ENCODE assay signal across 9 cellular contexts in the genomic region with DNA sequence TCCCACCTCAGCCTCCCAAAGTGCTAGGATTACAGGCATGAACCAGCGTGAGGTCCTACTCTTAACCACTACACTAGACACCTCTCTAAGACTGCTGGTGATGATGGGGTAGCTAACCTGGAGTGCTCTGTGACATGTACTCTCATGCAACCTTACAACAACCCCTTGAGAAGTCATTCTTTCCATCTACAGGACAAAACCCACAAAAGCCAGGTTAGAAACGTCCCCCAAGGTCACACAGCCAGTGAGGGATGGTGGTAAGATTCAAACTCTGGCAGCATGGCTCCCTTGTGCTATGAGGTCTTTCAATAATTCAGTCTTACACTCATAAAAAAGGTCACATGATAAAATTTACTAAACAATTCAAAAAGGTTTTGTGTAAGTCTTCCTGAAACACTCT.
DNase-seq lines count a peak whose midpoint lies in the region; ATAC-seq and TF ChIP-seq lines count a peak whose summit lies in the region.
"Had no signal": no experiment of that assay in that cellular context is flagged by ENCODE, and none has a peak within 500 bp of the region (broad histone marks: within the 10 kb centered on the region; RNA-seq: fewer than 3 reads in every experiment).

No MANE protein-coding gene starts in this region.

- WGBS in right cardiac atrium, result 64% methylated on average over 2 of the region's 2 CpGs

- POLR2A ChIA-PET in activated CD4-positive, alpha-beta memory T cell treated with anti-CD3 and anti-CD28 coated beads, Interleukin-2, amount 10 ng/mL, durations not matched to agents 7 days and 5 days (lab: Charles Lee), result interaction anchor here (2.1 to 5.3 kb wide), 4 partner anchors 11 to 95 kb away, joined by 7 to 87 read pairs (median 21); a partner anchor contains a TSS

- no peaks in the 10 kb centered on the region for H3K9me3 Mint-ChIP-seq in activated CD4-positive, alpha-beta memory T cell treated with anti-CD3 and anti-CD28 coated beads, Interleukin-2, amount 10 ng/mL, durations not matched to agents 7 days and 5 days
- H3K9me3 Mint-ChIP-seq in stimulated activated memory B cell treated with anti-CD40 and anti-IgM and Interleukin-4, amounts not matched to agents 10 μg/mL and 1 μg/mL and 100 μg/mL, for 72 hours, result no peaks in the 10 kb centered on the region

- ATAC-seq in right cardiac atrium (no peak), HG02571 (IDR thresholded peaks at IDR 0.05; ENCODE audit: unreplicated experiment) (no peak)
- no peak for ATAC-seq in stimulated activated memory B cell treated with anti-CD40 and anti-IgM and Interleukin-4, amounts not matched to agents 10 μg/mL and 1 μg/mL and 100 μg/mL, for 72 hours

- no peaks in the 10 kb centered on the region for H3K9me3 ChIP-seq in right cardiac atrium (ENCODE audit: control insufficient read depth, low read length)
- H3K9me3 ChIP-seq in SJCRH30 (replicated peaks), result no peaks in the 10 kb centered on the region

- no peak for TF ChIP-seq CTCF in HL-60 (IDR thresholded peaks at IDR 0.05; ENCODE audit: insufficient read depth, low read length)

- H3K27me3 ChIP-seq in HL-60 (ENCODE audit: insufficient read depth, poor library complexity, severe bottlenecking) (no peaks in the 10 kb centered on the region), right cardiac atrium (ENCODE audit: control insufficient read depth, insufficient read depth) (no peaks in the 10 kb centered on the region), SJCRH30 (no peaks in the 10 kb centered on the region)

- CTCF ChIA-PET in activated CD4-positive, alpha-beta memory T cell treated with anti-CD3 and anti-CD28 coated beads, Interleukin-2, amount 10 ng/mL, durations not matched to agents 7 days and 5 days (lab: Charles Lee), result interaction anchor here (1.4 to 7.4 kb wide), 3 partner anchors 84 to 102 kb away, joined by 4 to 91 read pairs (median 5); a partner anchor contains a TSS

- no peaks in the 10 kb centered on the region for H3K36me3 ChIP-seq in SJCRH30

- H3K4me3 ChIP-seq in HL-60 (replicated peaks; ENCODE audit: insufficient read depth, low read length) (no peak overlapping the region), right cardiac atrium (ENCODE audit: low read length) (no peak overlapping the region), SJCRH30 (no peak overlapping the region)

- no peaks in the 10 kb centered on the region for H3K4me1 ChIP-seq in right cardiac atrium (ENCODE audit: control insufficient read depth, insufficient read depth, low read length)
- H3K4me1 ChIP-seq in SJCRH30, result peaks cover 17% of the 10 kb centered on the region

- no peaks in the 10 kb centered on the region for H3K27me3 Mint-ChIP-seq in activated CD4-positive, alpha-beta memory T cell treated with anti-CD3 and anti-CD28 coated beads, Interleukin-2, amount 10 ng/mL, durations not matched to agents 7 days and 5 days
- H3K27me3 Mint-ChIP-seq in stimulated activated memory B cell treated with anti-CD40 and anti-IgM and Interleukin-4, amounts not matched to agents 10 μg/mL and 1 μg/mL and 100 μg/mL, for 72 hours, result no peaks in the 10 kb centered on the region

- H3K36me3 Mint-ChIP-seq in activated CD4-positive, alpha-beta memory T cell treated with anti-CD3 and anti-CD28 coated beads, Interleukin-2, amount 10 ng/mL, durations not matched to agents 7 days and 5 days (ENCODE audit: low read depth), result no peaks in the 10 kb centered on the region
- H3K36me3 Mint-ChIP-seq in stimulated activated memory B cell treated with anti-CD40 and anti-IgM and Interleukin-4, amounts not matched to agents 10 μg/mL and 1 μg/mL and 100 μg/mL, for 72 hours, result no peaks in the 10 kb centered on the region

- no peak for DNase-seq in HL-60 (ENCODE audit: low read depth in 1 of 2, low spot score in 1 of 2)
- no peak for DNase-seq in activated CD4-positive, alpha-beta memory T cell treated with anti-CD3 and anti-CD28 coated beads, Interleukin-2, amount 10 ng/mL, durations not matched to agents 7 days and 5 days
- no peak for DNase-seq in right cardiac atrium
- no peak for DNase-seq in NCI-H1105 treated with DMSO at 0.1 percent for 48 hours (lab: John Stamatoyannopoulos, UW)
- DNase-seq in SJCRH30, result no peak
- DNase-seq in activated effector memory CD4-positive, alpha-beta T cell treated with Interleukin-2 at 50 U/mL for 16 hours, result no peak
- DNase-seq: NCI-H526 treated with DMSO at 0.1 percent for 48 hours had no signal

- peak overlapping the region; percentile 90 for H3K27ac ChIP-seq in HL-60 (replicated peaks)
- H3K27ac ChIP-seq in right cardiac atrium (ENCODE audit: low read length), result peak overlapping the region; percentile 76
- no peak overlapping the region for H3K27ac ChIP-seq in SJCRH30

- intact Hi-C loops in right cardiac atrium (cut with DNase I), result loop anchor here in 1 of 4 donors (5.0 kb wide), 1 partner anchor 91 kb away; no protein-coding TSS in a partner anchor

- H3K4me1 Mint-ChIP-seq in activated CD4-positive, alpha-beta memory T cell treated with anti-CD3 and anti-CD28 coated beads, Interleukin-2, amount 10 ng/mL, durations not matched to agents 7 days and 5 days, result peaks cover 25% of the 10 kb centered on the region
- peaks cover 23% of the 10 kb centered on the region for H3K4me1 Mint-ChIP-seq in stimulated activated memory B cell treated with anti-CD40 and anti-IgM and Interleukin-4, amounts not matched to agents 10 μg/mL and 1 μg/mL and 100 μg/mL, for 72 hours

- H3K4me3 Mint-ChIP-seq in activated CD4-positive, alpha-beta memory T cell treated with anti-CD3 and anti-CD28 coated beads, Interleukin-2, amount 10 ng/mL, durations not matched to agents 7 days and 5 days, result peak overlapping the region; percentile 9
- H3K4me3 Mint-ChIP-seq in stimulated activated memory B cell treated with anti-CD40 and anti-IgM and Interleukin-4, amounts not matched to agents 10 μg/mL and 1 μg/mL and 100 μg/mL, for 72 hours, result peak overlapping the region; percentile 97

- H3K27ac Mint-ChIP-seq in activated CD4-positive, alpha-beta memory T cell treated with anti-CD3 and anti-CD28 coated beads, Interleukin-2, amount 10 ng/mL, durations not matched to agents 7 days and 5 days, result no peak overlapping the region
- H3K27ac Mint-ChIP-seq in stimulated activated memory B cell treated with anti-CD40 and anti-IgM and Interleukin-4, amounts not matched to agents 10 μg/mL and 1 μg/mL and 100 μg/mL, for 72 hours, result peak overlapping the region; percentile 94
